Comparison of ENCODE assay signal across 1 cellular context in the genomic region with DNA sequence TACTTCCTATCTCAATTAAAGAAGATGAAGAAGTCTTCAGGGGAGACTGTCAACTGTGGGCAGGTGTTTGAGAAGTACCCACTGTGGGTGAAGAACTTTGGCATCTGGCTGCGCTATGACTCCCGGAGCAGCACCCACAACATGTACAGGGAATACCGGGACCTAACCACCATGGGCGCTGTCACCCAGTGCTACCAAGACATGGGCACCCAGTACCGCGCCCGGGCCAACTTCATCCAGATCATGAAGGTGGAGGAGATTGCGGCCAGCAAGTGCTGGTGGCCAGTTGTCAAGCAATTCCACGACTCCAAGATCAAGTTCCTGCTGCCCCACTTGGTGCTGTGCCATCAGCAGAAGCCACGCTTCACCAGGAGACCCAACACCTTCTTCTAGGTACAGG.
A peak's percentile ranks its signal among the peaks of the same experiment; 100 is the strongest.
TF ChIP-seq lines count a peak whose summit lies in the region.

No MANE protein-coding gene starts in this region.

TF ChIP-seq in GM12878, 131 proteins besides CTCF, POLR2A, EP300 and RAD21:
- no peak for TF ChIP-seq BHLHE40 (IDR thresholded peaks at IDR 0.05; ENCODE audit: borderline replicate concordance in 1 of 2, low read depth in 2 of 2, low read length in 1 of 2)
- no peak for TF ChIP-seq SREBF2 (IDR thresholded peaks at IDR 0.05; ENCODE audit: low read length)
- no peak for TF ChIP-seq NR2F1 (conservative IDR thresholded peaks at IDR 0.05)
- TF ChIP-seq, protein P1, sequence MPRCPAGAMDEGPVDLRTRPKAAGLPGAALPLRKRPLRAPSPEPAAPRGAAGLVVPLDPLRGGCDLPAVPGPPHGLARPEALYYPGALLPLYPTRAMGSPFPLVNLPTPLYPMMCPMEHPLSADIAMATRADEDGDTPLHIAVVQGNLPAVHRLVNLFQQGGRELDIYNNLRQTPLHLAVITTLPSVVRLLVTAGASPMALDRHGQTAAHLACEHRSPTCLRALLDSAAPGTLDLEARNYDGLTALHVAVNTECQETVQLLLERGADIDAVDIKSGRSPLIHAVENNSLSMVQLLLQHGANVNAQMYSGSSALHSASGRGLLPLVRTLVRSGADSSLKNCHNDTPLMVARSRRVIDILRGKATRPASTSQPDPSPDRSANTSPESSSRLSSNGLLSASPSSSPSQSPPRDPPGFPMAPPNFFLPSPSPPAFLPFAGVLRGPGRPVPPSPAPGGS (IDR thresholded peaks at IDR 0.05; ENCODE audit: borderline replicate concordance, insufficient read depth, low read depth, low read length, poor library complexity, severe bottlenecking): no peak
- TF ChIP-seq MYB (IDR thresholded peaks at IDR 0.05; ENCODE audit: borderline replicate concordance, low read depth, low read length): no peak
- TF ChIP-seq LARP7 (IDR thresholded peaks at IDR 0.05): 0 out of 2 replicates have a peak, but pooled peaks have one; percentile 41
- TF ChIP-seq, protein P2, sequence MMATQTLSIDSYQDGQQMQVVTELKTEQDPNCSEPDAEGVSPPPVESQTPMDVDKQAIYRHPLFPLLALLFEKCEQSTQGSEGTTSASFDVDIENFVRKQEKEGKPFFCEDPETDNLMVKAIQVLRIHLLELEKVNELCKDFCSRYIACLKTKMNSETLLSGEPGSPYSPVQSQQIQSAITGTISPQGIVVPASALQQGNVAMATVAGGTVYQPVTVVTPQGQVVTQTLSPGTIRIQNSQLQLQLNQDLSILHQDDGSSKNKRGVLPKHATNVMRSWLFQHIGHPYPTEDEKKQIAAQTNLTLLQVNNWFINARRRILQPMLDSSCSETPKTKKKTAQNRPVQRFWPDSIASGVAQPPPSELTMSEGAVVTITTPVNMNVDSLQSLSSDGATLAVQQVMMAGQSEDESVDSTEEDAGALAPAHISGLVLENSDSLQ (IDR thresholded peaks at IDR 0.05): no peak
- TF ChIP-seq, protein P3, sequence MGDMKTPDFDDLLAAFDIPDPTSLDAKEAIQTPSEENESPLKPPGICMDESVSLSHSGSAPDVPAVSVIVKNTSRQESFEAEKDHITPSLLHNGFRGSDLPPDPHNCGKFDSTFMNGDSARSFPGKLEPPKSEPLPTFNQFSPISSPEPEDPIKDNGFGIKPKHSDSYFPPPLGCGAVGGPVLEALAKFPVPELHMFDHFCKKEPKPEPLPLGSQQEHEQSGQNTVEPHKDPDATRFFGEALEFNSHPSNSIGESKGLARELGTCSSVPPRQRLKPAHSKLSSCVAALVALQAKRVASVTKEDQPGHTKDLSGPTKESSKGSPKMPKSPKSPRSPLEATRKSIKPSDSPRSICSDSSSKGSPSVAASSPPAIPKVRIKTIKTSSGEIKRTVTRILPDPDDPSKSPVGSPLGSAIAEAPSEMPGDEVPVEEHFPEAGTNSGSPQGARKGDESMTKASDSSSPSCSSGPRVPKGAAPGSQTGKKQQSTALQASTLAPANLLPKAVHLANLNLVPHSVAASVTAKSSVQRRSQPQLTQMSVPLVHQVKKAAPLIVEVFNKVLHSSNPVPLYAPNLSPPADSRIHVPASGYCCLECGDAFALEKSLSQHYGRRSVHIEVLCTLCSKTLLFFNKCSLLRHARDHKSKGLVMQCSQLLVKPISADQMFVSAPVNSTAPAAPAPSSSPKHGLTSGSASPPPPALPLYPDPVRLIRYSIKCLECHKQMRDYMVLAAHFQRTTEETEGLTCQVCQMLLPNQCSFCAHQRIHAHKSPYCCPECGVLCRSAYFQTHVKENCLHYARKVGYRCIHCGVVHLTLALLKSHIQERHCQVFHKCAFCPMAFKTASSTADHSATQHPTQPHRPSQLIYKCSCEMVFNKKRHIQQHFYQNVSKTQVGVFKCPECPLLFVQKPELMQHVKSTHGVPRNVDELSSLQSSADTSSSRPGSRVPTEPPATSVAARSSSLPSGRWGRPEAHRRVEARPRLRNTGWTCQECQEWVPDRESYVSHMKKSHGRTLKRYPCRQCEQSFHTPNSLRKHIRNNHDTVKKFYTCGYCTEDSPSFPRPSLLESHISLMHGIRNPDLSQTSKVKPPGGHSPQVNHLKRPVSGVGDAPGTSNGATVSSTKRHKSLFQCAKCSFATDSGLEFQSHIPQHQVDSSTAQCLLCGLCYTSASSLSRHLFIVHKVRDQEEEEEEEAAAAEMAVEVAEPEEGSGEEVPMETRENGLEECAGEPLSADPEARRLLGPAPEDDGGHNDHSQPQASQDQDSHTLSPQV (IDR thresholded peaks at IDR 0.05): no peak
- TF ChIP-seq, protein P4, sequence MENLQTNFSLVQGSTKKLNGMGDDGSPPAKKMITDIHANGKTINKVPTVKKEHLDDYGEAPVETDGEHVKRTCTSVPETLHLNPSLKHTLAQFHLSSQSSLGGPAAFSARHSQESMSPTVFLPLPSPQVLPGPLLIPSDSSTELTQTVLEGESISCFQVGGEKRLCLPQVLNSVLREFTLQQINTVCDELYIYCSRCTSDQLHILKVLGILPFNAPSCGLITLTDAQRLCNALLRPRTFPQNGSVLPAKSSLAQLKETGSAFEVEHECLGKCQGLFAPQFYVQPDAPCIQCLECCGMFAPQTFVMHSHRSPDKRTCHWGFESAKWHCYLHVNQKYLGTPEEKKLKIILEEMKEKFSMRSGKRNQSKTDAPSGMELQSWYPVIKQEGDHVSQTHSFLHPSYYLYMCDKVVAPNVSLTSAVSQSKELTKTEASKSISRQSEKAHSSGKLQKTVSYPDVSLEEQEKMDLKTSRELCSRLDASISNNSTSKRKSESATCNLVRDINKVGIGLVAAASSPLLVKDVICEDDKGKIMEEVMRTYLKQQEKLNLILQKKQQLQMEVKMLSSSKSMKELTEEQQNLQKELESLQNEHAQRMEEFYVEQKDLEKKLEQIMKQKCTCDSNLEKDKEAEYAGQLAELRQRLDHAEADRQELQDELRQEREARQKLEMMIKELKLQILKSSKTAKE (IDR thresholded peaks at IDR 0.05; ENCODE audit: low read depth, poor library complexity, severe bottlenecking): no peak
- 0 out of 2 replicates have a peak, but pooled peaks have one; percentile 3 for TF ChIP-seq DPF2 (IDR thresholded peaks at IDR 0.05)
- TF ChIP-seq, protein P5, sequence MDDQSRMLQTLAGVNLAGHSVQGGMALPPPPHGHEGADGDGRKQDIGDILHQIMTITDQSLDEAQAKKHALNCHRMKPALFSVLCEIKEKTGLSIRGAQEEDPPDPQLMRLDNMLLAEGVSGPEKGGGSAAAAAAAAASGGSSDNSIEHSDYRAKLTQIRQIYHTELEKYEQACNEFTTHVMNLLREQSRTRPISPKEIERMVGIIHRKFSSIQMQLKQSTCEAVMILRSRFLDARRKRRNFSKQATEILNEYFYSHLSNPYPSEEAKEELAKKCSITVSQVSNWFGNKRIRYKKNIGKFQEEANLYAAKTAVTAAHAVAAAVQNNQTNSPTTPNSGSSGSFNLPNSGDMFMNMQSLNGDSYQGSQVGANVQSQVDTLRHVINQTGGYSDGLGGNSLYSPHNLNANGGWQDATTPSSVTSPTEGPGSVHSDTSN (IDR thresholded peaks at IDR 0.05; ENCODE audit: insufficient replicate concordance, low read depth, low read length): no peak
- no peak for TF ChIP-seq PAX5 (IDR thresholded peaks at IDR 0.05; ENCODE audit: borderline replicate concordance, low read depth, low read length)
- no peak for TF ChIP-seq BRCA1 (IDR thresholded peaks at IDR 0.05; ENCODE audit: low read depth, low read length)
- TF ChIP-seq RELA (IDR thresholded peaks at IDR 0.05; ENCODE audit: borderline replicate concordance, partially characterized antibody): no peak
- TF ChIP-seq YBX1 (IDR thresholded peaks at IDR 0.05): no peak
